Comparison of ENCODE assay signal across 10 cellular contexts in the genomic region with DNA sequence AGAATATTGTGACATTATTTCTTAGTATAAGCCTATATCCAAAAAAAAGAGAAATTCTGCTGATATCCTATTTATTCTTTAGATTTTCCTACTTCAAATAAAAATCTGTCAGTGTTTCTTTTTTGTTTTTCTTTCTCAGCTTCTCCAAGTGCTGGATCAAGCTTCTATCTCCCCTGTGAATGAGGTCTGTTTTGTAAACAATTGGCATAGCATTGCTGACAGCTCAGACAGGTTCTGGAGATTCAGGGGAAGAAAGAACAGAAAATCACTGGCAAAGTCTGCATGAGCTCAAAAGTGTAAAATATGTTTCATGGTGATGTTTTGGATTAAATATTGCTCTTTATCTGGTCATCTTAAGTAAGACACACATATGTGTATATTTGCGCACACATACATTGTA.
"Had no signal": no experiment of that assay in that cellular context is flagged by ENCODE, and none has a peak within 500 bp of the region (broad histone marks: within the 10 kb centered on the region; RNA-seq: fewer than 3 reads in every experiment).

No MANE protein-coding gene starts in this region.

- FAIRE-seq: H1, H54 had no signal

- H3K9ac ChIP-seq: GM23248 had no signal

- H3K9me3 ChIP-seq: HAP-1 had no signal

- DNase-seq: GM23248, GOT3, H7, H9, HCEC 1CT, HFFc6 had no signal

- H3K4me3 ChIP-seq: GM23248, GM23338, HAP-1 had no signal

- H3K27ac ChIP-seq: GM23248 had no signal

- H3K4me2 ChIP-seq: GM23338 had no signal

- H2AFZ ChIP-seq: GM23248, GM23338 had no signal

- H3K36me3 ChIP-seq: HAP-1 had no signal

- H3K4me1 ChIP-seq: HAP-1 had no signal
